Comparison of ENCODE assay signal across 31 cellular contexts in the genomic region with DNA sequence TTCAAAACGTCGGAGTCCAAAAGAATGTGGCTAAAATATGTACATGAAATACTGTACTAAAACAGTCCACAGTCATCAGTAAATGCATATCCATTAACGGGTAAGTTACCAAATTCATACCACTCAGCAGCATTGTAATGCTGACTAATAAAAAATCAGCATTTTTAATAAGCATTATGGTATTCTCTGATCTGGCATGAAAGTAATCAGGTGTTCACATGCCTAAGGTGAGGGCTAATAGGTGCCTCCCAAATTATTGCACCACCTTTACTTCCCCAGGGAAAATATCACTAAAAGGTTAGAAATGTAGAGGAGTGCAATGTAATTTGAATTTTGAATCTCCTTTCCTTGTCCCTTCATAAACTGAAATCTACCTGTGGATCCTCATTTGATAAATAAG.
"Had no signal": no experiment of that assay in that cellular context is flagged by ENCODE, and none has a peak within 500 bp of the region (broad histone marks: within the 10 kb centered on the region; RNA-seq: fewer than 3 reads in every experiment).

No MANE protein-coding gene starts in this region.

- H3K27ac Mint-ChIP-seq: activated CD4-positive, alpha-beta memory T cell treated with anti-CD3 and anti-CD28 coated beads for 36 hours; activated CD4-positive, alpha-beta T cell treated with anti-CD3 and anti-CD28 coated beads for 36 hours; activated CD4-positive, alpha-beta T cell treated with anti-CD3 and anti-CD28 coated beads, Interleukin-2, amount 10 ng/mL, durations not matched to agents 24 days and 14 days; activated CD8-positive, alpha-beta memory T cell treated with anti-CD3 and anti-CD28 coated beads, Interleukin-2, amount 10 ng/mL, durations not matched to agents 7 days and 5 days; activated CD8-positive, alpha-beta T cell treated with anti-CD3 and anti-CD28 coated beads, Interleukin-2, amount 10 ng/mL, durations not matched to agents 7 days and 5 days; activated naive CD4-positive, alpha-beta T cell treated with anti-CD3 and anti-CD28 coated beads, Interleukin-2, amount 10 ng/mL, durations not matched to agents 7 days and 5 days; activated naive CD4-positive, alpha-beta T cell treated with anti-CD3 and anti-CD28 coated beads, Interleukin-2, amount 50 U/mL, for 72 hours; activated naive CD8-positive, alpha-beta T cell treated with anti-CD3 and anti-CD28 coated beads, Interleukin-2, amount 10 ng/mL, durations not matched to agents 7 days and 5 days; brain; dendritic cell treated with granulocyte-macrophage colony-stimulating factor and Interleukin-4, amounts not matched to agents 40 ng/mL and 50 ng/mL, for 4 days; endodermal cell; T-helper 17 cell; T-helper 2 cell treated with Interferon-gamma antibody and Interleukin-4, amounts not matched to agents 5 μg/mL and 100 μg/mL, for 36 hours had no signal

- H3K27me3 Mint-ChIP-seq: activated CD8-positive, alpha-beta memory T cell treated with anti-CD3 and anti-CD28 coated beads, Interleukin-2, amount 10 ng/mL, durations not matched to agents 7 days and 5 days; activated naive CD4-positive, alpha-beta T cell treated with anti-CD3 and anti-CD28 coated beads, Interleukin-2, amount 10 ng/mL, durations not matched to agents 7 days and 5 days; brain; central memory CD8-positive, alpha-beta T cell; dendritic cell treated with granulocyte-macrophage colony-stimulating factor and Interleukin-4, amounts not matched to agents 40 ng/mL and 50 ng/mL, for 4 days; T-helper 17 cell had no signal

- H3K36me3 Mint-ChIP-seq: activated naive CD4-positive, alpha-beta T cell treated with anti-CD3 and anti-CD28 coated beads, Interleukin-2, amount 10 ng/mL, durations not matched to agents 7 days and 5 days; activated naive CD8-positive, alpha-beta T cell treated with anti-CD3 and anti-CD28 coated beads, Interleukin-2, amount 10 ng/mL, durations not matched to agents 7 days and 5 days; brain had no signal

- H3K4me3 Mint-ChIP-seq: activated CD4-positive, alpha-beta memory T cell treated with anti-CD3 and anti-CD28 coated beads for 36 hours; activated CD4-positive, alpha-beta T cell treated with anti-CD3 and anti-CD28 coated beads for 36 hours; activated CD4-positive, alpha-beta T cell treated with anti-CD3 and anti-CD28 coated beads, Interleukin-2, amount 10 ng/mL, durations not matched to agents 24 days and 14 days; activated CD8-positive, alpha-beta memory T cell treated with anti-CD3 and anti-CD28 coated beads, Interleukin-2, amount 10 ng/mL, durations not matched to agents 7 days and 5 days; activated CD8-positive, alpha-beta T cell treated with anti-CD3 and anti-CD28 coated beads, Interleukin-2, amount 10 ng/mL, durations not matched to agents 7 days and 5 days; activated naive CD4-positive, alpha-beta T cell treated with anti-CD3 and anti-CD28 coated beads, Interleukin-2, amount 10 ng/mL, durations not matched to agents 7 days and 5 days; activated naive CD8-positive, alpha-beta T cell treated with anti-CD3 and anti-CD28 coated beads, Interleukin-2, amount 10 ng/mL, durations not matched to agents 7 days and 5 days; brain; central memory CD8-positive, alpha-beta T cell; dendritic cell treated with granulocyte-macrophage colony-stimulating factor and Interleukin-4, amounts not matched to agents 40 ng/mL and 50 ng/mL, for 4 days; endodermal cell; T-helper 17 cell; T-helper 2 cell treated with Interferon-gamma antibody and Interleukin-4, amounts not matched to agents 5 μg/mL and 100 μg/mL, for 36 hours had no signal

- H3K36me3 ChIP-seq: ascending aorta, breast epithelium, esophagus squamous epithelium had no signal

- H3K27ac ChIP-seq: ascending aorta, breast epithelium, coronary artery, dorsolateral prefrontal cortex, esophagus squamous epithelium had no signal

- H3K4me1 Mint-ChIP-seq: activated CD4-positive, alpha-beta T cell treated with anti-CD3 and anti-CD28 coated beads for 36 hours; activated CD4-positive, alpha-beta T cell treated with anti-CD3 and anti-CD28 coated beads, Interleukin-2, amount 10 ng/mL, durations not matched to agents 24 days and 14 days; activated CD8-positive, alpha-beta memory T cell treated with anti-CD3 and anti-CD28 coated beads, Interleukin-2, amount 10 ng/mL, durations not matched to agents 7 days and 5 days; activated naive CD4-positive, alpha-beta T cell treated with anti-CD3 and anti-CD28 coated beads, Interleukin-2, amount 10 ng/mL, durations not matched to agents 7 days and 5 days; activated naive CD8-positive, alpha-beta T cell treated with anti-CD3 and anti-CD28 coated beads, Interleukin-2, amount 10 ng/mL, durations not matched to agents 7 days and 5 days; brain; central memory CD8-positive, alpha-beta T cell; endodermal cell; T-helper 17 cell had no signal

- H3K9me3 Mint-ChIP-seq: central memory CD8-positive, alpha-beta T cell had no signal

- H3K27me3 ChIP-seq: ascending aorta, breast epithelium, dorsolateral prefrontal cortex, esophagus squamous epithelium had no signal

- DNase-seq: activated CD4-positive, alpha-beta memory T cell treated with anti-CD3 and anti-CD28 coated beads for 36 hours; activated CD4-positive, alpha-beta T cell treated with anti-CD3 and anti-CD28 coated beads for 36 hours; activated CD4-positive, alpha-beta T cell treated with anti-CD3 and anti-CD28 coated beads, Interleukin-2, amount 10 ng/mL, durations not matched to agents 24 days and 14 days; activated CD4-positive, CD25-positive, alpha-beta regulatory T cell; activated CD4-positive, CD25-positive, alpha-beta regulatory T cell treated with anti-CD3 and anti-CD28 coated beads, Interleukin-2, amount 50 U/mL, for 72 hours; activated CD8-positive, alpha-beta memory T cell treated with anti-CD3 and anti-CD28 coated beads, Interleukin-2, amount 10 ng/mL, durations not matched to agents 7 days and 5 days; activated CD8-positive, alpha-beta memory T cell treated with anti-CD3 and anti-CD28 coated beads, Interleukin-2, amount 50 U/mL, for 4 hours; activated CD8-positive, alpha-beta T cell treated with anti-CD3 and anti-CD28 coated beads, Interleukin-2, amount 10 ng/mL, durations not matched to agents 7 days and 5 days; activated gamma-delta T cell; activated naive CD4-positive, alpha-beta T cell; activated naive CD4-positive, alpha-beta T cell treated with anti-CD3 and anti-CD28 coated beads, Interleukin-2, amount 10 ng/mL, durations not matched to agents 7 days and 5 days; activated naive CD8-positive, alpha-beta T cell treated with anti-CD3 and anti-CD28 coated beads, Interleukin-2, amount 10 ng/mL, durations not matched to agents 7 days and 5 days; activated T-cell treated with anti-CD3 and anti-CD28 coated beads, Interleukin-2, amount 50 U/mL, for 1 hour; activated T-cell treated with anti-CD3 and anti-CD28 coated beads, Interleukin-2, amount 50 U/mL, for 48 hours; dorsolateral prefrontal cortex; effector memory CD4-positive, alpha-beta T cell; endodermal cell; esophagus squamous epithelium; head of caudate nucleus; T-helper 1 cell; T-helper 17 cell; T1000 had no signal

- H3K4me3 ChIP-seq: ascending aorta, breast epithelium, coronary artery, dorsolateral prefrontal cortex, esophagus squamous epithelium had no signal

- FAIRE-seq: frontal cortex had no signal

- H3K9me3 ChIP-seq: ascending aorta had no signal

- ATAC-seq: activated CD4-positive, alpha-beta T cell treated with anti-CD3 and anti-CD28 coated beads for 36 hours; activated CD8-positive, alpha-beta memory T cell treated with anti-CD3 and anti-CD28 coated beads, Interleukin-2, amount 10 ng/mL, durations not matched to agents 7 days and 5 days; activated CD8-positive, alpha-beta T cell treated with anti-CD3 and anti-CD28 coated beads, Interleukin-2, amount 10 ng/mL, durations not matched to agents 7 days and 5 days; activated naive CD4-positive, alpha-beta T cell treated with anti-CD3 and anti-CD28 coated beads, Interleukin-2, amount 50 U/mL, for 72 hours; T-helper 17 cell had no signal

- H3K4me1 ChIP-seq: ascending aorta, breast epithelium, esophagus squamous epithelium had no signal
